Comparison of ENCODE assay signal across 8 cellular contexts in genomic region chr17:7862692-7863437, GRCh38. TPM values are rescaled to one million over a fixed set of nuclear protein-coding genes. Genes with fewer than 3 reads are reported as not detected.
DNase-seq lines count a peak whose midpoint lies in the region; ATAC-seq and TF ChIP-seq lines count a peak whose summit lies in the region.

No MANE protein-coding gene starts in this region.

- H3K36me3 ChIP-seq in uterus: no peaks in the 10 kb centered on the region

- H3K27ac Mint-ChIP-seq in brain: peak overlapping the region; percentile 45 to 86 (median 60)

- peak overlapping the region in 4 of 5 experiments; percentile 1 to 61 (median 22) for H3K4me3 Mint-ChIP-seq in brain

- H3K27ac ChIP-seq in uterus: no peak overlapping the region

- intact Hi-C loops in uterus (cut with DNase I; ENCODE audit: low total_unique reads): loop anchor here (10.0 kb wide), 1 partner anchor 122 kb away; no protein-coding TSS in a partner anchor
- intact Hi-C loops in posterior vena cava (cut with DNase I): loop anchor here (5.0 kb wide), 2 partner anchors 41 to 124 kb away; no protein-coding TSS in a partner anchor

- H3K4me3 ChIP-seq in AG10803 (ENCODE audit: low read length) (no peak overlapping the region), GM12864 (ENCODE audit: low read depth, low read length) (no peak overlapping the region), uterus (no peak overlapping the region)

- peaks cover 0 to 2% (median 0%) of the 10 kb centered on the region in 5 experiments for H3K9me3 Mint-ChIP-seq in brain

- DNase-seq in AG10803 (ENCODE audit: low read depth) (peak; percentile 48), GM12864 (ENCODE audit: low read depth) (no peak), NCI-H82 (lab: John Stamatoyannopoulos, UW) (peak; percentile 88), left kidney (ENCODE audit: low read depth, low spot score) (peak; percentile 85), uterus (peak; percentile 55 to 71), posterior vena cava (ENCODE audit: low spot score) (no peak)

- no peaks in the 10 kb centered on the region for H3K9me3 ChIP-seq in uterus

- TF ChIP-seq POLR2A in uterus (IDR thresholded peaks at IDR 0.05): no peak

- TF ChIP-seq CTCF in AG10803 (conservative IDR thresholded peaks at IDR 0.05; ENCODE audit: low read length): peak; percentile 75
- peak; percentile 67 for TF ChIP-seq CTCF in GM12864 (IDR thresholded peaks at IDR 0.05; ENCODE audit: low read depth, low read length, missing control alignments)
- TF ChIP-seq CTCF in brain (conservative IDR thresholded peaks at IDR 0.05): peak; percentile 91
- TF ChIP-seq CTCF in uterus (IDR thresholded peaks at IDR 0.05): peak; percentile 86 to 88 (median 86)

- ATAC-seq in HG02588 (IDR thresholded peaks at IDR 0.05; ENCODE audit: unreplicated experiment): no peak

- H3K4me1 Mint-ChIP-seq in brain: peaks cover 9% of the 10 kb centered on the region

- peaks cover 0 to 9% of the 10 kb centered on the region in 2 donors for H3K4me1 ChIP-seq in uterus

- peaks cover 2% of the 10 kb centered on the region for H3K27me3 Mint-ChIP-seq in brain

- no peaks in the 10 kb centered on the region for H3K27me3 ChIP-seq in uterus

- peaks cover 31% of the 10 kb centered on the region for H3K36me3 Mint-ChIP-seq in brain

RNA-seq across cellular contexts. Expression of gene CYB5D1, which starts 5.1 kb away (rescaled TPM):
- 11.5 TPM for polyA plus RNA-seq in brain (ENCODE audit: insufficient read depth, low read depth, low replicate concordance)
- total RNA-seq in uterus (10 to 100 TPM in 3 of 4 donors, 1 to 10 TPM in 1; 3.1 to 17.6 (median 16.2) TPM), posterior vena cava (1 to 10 TPM; 8.9 TPM)

RNA-seq across cellular contexts. Expression of gene NAA38, which starts 5.5 kb away (rescaled TPM):
- 262 TPM for polyA plus RNA-seq in brain (ENCODE audit: insufficient read depth, low read depth, low replicate concordance)
- total RNA-seq in uterus (10 to 100 TPM in 3 of 4 donors, 1 to 10 TPM in 1; 3.6 to 94.7 (median 48.1) TPM), posterior vena cava (10 to 100 TPM; 65.2 to 79.7 TPM)

RNA-seq across cellular contexts. Expression of gene TMEM88, which starts 8.0 kb away (rescaled TPM):
- polyA plus RNA-seq in brain (ENCODE audit: insufficient read depth, low read depth, low replicate concordance): 9.8 TPM
- total RNA-seq in uterus (10 to 100 TPM in 3 of 4 donors, 1 to 10 TPM in 1; 7.3 to 68.1 (median 28.1) TPM), posterior vena cava (10 to 100 TPM; 17.5 to 26.1 TPM)

RNA-seq across cellular contexts. Expression of gene CHD3, which starts 25.7 kb away (rescaled TPM):
- 76.2 TPM for polyA plus RNA-seq in brain (ENCODE audit: insufficient read depth, low read depth, low replicate concordance)
- total RNA-seq in uterus (100 to 1,000 TPM in 3 of 4 donors, 10 to 100 TPM in 1; 81.0 to 165 (median 133) TPM), posterior vena cava (100 to 1,000 TPM in 1 of 2 donors, 10 to 100 TPM in 1; 67.4 to 105 TPM)

RNA-seq across cellular contexts. Expression of gene KDM6B, which starts 28.8 kb away (rescaled TPM):
- 31.8 TPM for polyA plus RNA-seq in brain (ENCODE audit: insufficient read depth, low read depth, low replicate concordance)
- 10 to 100 TPM in 1 of 4 donors, 1 to 10 TPM in 3; 2.6 to 47.9 (median 4.4) TPM for total RNA-seq in uterus
- total RNA-seq in posterior vena cava: 10 to 100 TPM; 21.0 to 29.0 TPM

Comparison
In these comparisons a context has a peak if more than half of its experiments do, and no peak if none do; other contexts are left out.
1. DNase-seq: peak in AG10803 (single experiment), NCI-H82 (single experiment), left kidney (single experiment) and uterus (2 of 2); none in GM12864 (single experiment) and posterior vena cava (single experiment).
2. Peak in every context shown above with its lines, with median percentiles within 50 percentile points of each other: CTCF ChIP-seq.